ENCODE assay signal across 20 cellular contexts in genomic region chr5:119279093-119279492, GRCh38.
DNase-seq lines count a peak whose midpoint lies in the region; ATAC-seq and TF ChIP-seq lines count a peak whose summit lies in the region.
"Had no signal": no experiment of that assay in that cellular context is flagged by ENCODE, and none has a peak within 500 bp of the region (broad histone marks: within the 10 kb centered on the region; RNA-seq: fewer than 3 reads in every experiment).

No MANE protein-coding gene starts in this region.

- H3K9me3 ChIP-seq in neutrophil (no peaks in the 10 kb centered on the region), thyroid gland (no peaks in the 10 kb centered on the region), tibial nerve (no peaks in the 10 kb centered on the region)
- H3K9me3 ChIP-seq: A549, heart right ventricle, right lobe of liver, stomach had no signal

- no peak for DNase-seq in activated CD4-positive, alpha-beta T cell treated with anti-CD3 and anti-CD28 coated beads, Interleukin-2, amount 10 ng/mL, durations not matched to agents 24 days and 14 days
- no peak for DNase-seq in activated CD4-positive, alpha-beta T cell treated with anti-CD3 and anti-CD28 coated beads, Interleukin-2, amount 50 U/mL, for 48 hours
- no peak for DNase-seq in thyroid gland
- no peak for DNase-seq in tibial nerve (ENCODE audit: low spot score in 2 of 2)
- DNase-seq: C1 segment of cervical spinal cord, DMS153, heart right ventricle, left ventricle myocardium superior, NCI-H1417, NCI-H2171, right lobe of liver, SHP77 treated with DMSO at 0.1 percent for 48 hours, stomach, WERI-Rb-1 had no signal

- TF ChIP-seq POLR2A in thyroid gland (IDR thresholded peaks at IDR 0.05): no peak
- TF ChIP-seq POLR2A in tibial nerve (IDR thresholded peaks at IDR 0.05): no peak

- peak overlapping the region; percentile 93 for H3K27ac Mint-ChIP-seq in activated CD4-positive, alpha-beta T cell treated with anti-CD3 and anti-CD28 coated beads, Interleukin-2, amount 10 ng/mL, durations not matched to agents 24 days and 14 days
- H3K27ac Mint-ChIP-seq in IgD-negative memory B cell: peak overlapping the region; percentile 39 to 98 (median 96)
- H3K27ac Mint-ChIP-seq in activated naive CD8-positive, alpha-beta T cell: peak overlapping the region; percentile 97

- H3K36me3 ChIP-seq in neutrophil (no peaks in the 10 kb centered on the region), thyroid gland (no peaks in the 10 kb centered on the region), tibial nerve (no peaks in the 10 kb centered on the region)
- H3K36me3 ChIP-seq: right lobe of liver, stomach had no signal

- H3K4me1 Mint-ChIP-seq in activated CD4-positive, alpha-beta T cell treated with anti-CD3 and anti-CD28 coated beads, Interleukin-2, amount 10 ng/mL, durations not matched to agents 24 days and 14 days: peaks cover 90% of the 10 kb centered on the region
- H3K4me1 Mint-ChIP-seq in IgD-negative memory B cell: peaks cover 74 to 85% (median 76%) of the 10 kb centered on the region in 3 donors
- peaks cover 98% of the 10 kb centered on the region for H3K4me1 Mint-ChIP-seq in activated naive CD8-positive, alpha-beta T cell (ENCODE audit: low read depth)

- TF ChIP-seq CTCF in neutrophil (IDR thresholded peaks at IDR 0.05) (no peak), thyroid gland (IDR thresholded peaks at IDR 0.05) (no peak), tibial nerve (IDR thresholded peaks at IDR 0.05) (no peak)

- H3K4me3 Mint-ChIP-seq in activated CD4-positive, alpha-beta T cell treated with anti-CD3 and anti-CD28 coated beads, Interleukin-2, amount 10 ng/mL, durations not matched to agents 24 days and 14 days: peak overlapping the region; percentile 38
- H3K4me3 Mint-ChIP-seq in IgD-negative memory B cell: peak overlapping the region in 3 of 4 donors; percentile 7 to 68 (median 41)
- peak overlapping the region; percentile 82 for H3K4me3 Mint-ChIP-seq in activated naive CD8-positive, alpha-beta T cell

- no peaks in the 10 kb centered on the region for H3K9me3 Mint-ChIP-seq in activated CD4-positive, alpha-beta T cell treated with anti-CD3 and anti-CD28 coated beads, Interleukin-2, amount 10 ng/mL, durations not matched to agents 24 days and 14 days
- no peaks in the 10 kb centered on the region for H3K9me3 Mint-ChIP-seq in IgD-negative memory B cell
- H3K9me3 Mint-ChIP-seq in activated naive CD8-positive, alpha-beta T cell (ENCODE audit: low read depth): no peaks in the 10 kb centered on the region

- H3K27me3 Mint-ChIP-seq in activated CD4-positive, alpha-beta T cell treated with anti-CD3 and anti-CD28 coated beads, Interleukin-2, amount 10 ng/mL, durations not matched to agents 24 days and 14 days: no peaks in the 10 kb centered on the region
- no peaks in the 10 kb centered on the region for H3K27me3 Mint-ChIP-seq in IgD-negative memory B cell
- no peaks in the 10 kb centered on the region for H3K27me3 Mint-ChIP-seq in activated naive CD8-positive, alpha-beta T cell

- intact Hi-C loops in activated CD4-positive, alpha-beta T cell treated with anti-CD3 and anti-CD28 coated beads, Interleukin-2, amount 10 ng/mL, durations not matched to agents 24 days and 14 days (cut with micrococcal nuclease): no loop called here
- intact Hi-C loops in thyroid gland (cut with DNase I): no loop called here

- ATAC-seq in HG02938 (IDR thresholded peaks at IDR 0.05; ENCODE audit: unreplicated experiment): no peak
- ATAC-seq: A549, heart right ventricle, left ventricle myocardium superior, right lobe of liver had no signal

- peaks cover 100% of the 10 kb centered on the region in 2 experiments for H3K4me1 ChIP-seq in neutrophil (ENCODE audit: control insufficient read depth in 1 of 2, insufficient read depth in 1 of 2, low read depth in 1 of 2, low read length in 1 of 2)
- peaks cover 3 to 27% of the 10 kb centered on the region in 2 donors for H3K4me1 ChIP-seq in thyroid gland
- peaks cover 0 to 7% (median 4%) of the 10 kb centered on the region in 4 donors for H3K4me1 ChIP-seq in tibial nerve
- H3K4me1 ChIP-seq: right lobe of liver had no signal

- whole genome bisulfite sequencing in thyroid gland, 2 donors: 55 to 76% methylated on average over 1 of the region's 1 CpG
- WGBS in tibial nerve, 2 donors: 69 to 88% methylated on average over 1 of the region's 1 CpG

- peaks cover 49% of the 10 kb centered on the region for H3K36me3 Mint-ChIP-seq in activated CD4-positive, alpha-beta T cell treated with anti-CD3 and anti-CD28 coated beads, Interleukin-2, amount 10 ng/mL, durations not matched to agents 24 days and 14 days (ENCODE audit: low read depth)
- H3K36me3 Mint-ChIP-seq in IgD-negative memory B cell: peaks cover 8% of the 10 kb centered on the region
- H3K36me3 Mint-ChIP-seq in activated naive CD8-positive, alpha-beta T cell: peaks cover 26% of the 10 kb centered on the region

- no peak overlapping the region for H3K4me3 ChIP-seq in neutrophil (ENCODE audit: low read depth in 1 of 2, low read length in 1 of 2)
- H3K4me3 ChIP-seq in thyroid gland (replicated peaks in 1 of 3): no peak overlapping the region
- no peak overlapping the region for H3K4me3 ChIP-seq in tibial nerve
- H3K4me3 ChIP-seq: A549, coronary artery, heart right ventricle, right lobe of liver, stomach had no signal

- H3K27me3 ChIP-seq in neutrophil (no peaks in the 10 kb centered on the region), thyroid gland (no peaks in the 10 kb centered on the region), tibial nerve (no peaks in the 10 kb centered on the region)
- H3K27me3 ChIP-seq: heart right ventricle, right lobe of liver, stomach had no signal

- H3K27ac ChIP-seq in neutrophil (peak overlapping the region; percentile 87), thyroid gland (no peak overlapping the region), tibial nerve (no peak overlapping the region)
- H3K27ac ChIP-seq: A549, coronary artery, right lobe of liver, stomach, WERI-Rb-1 had no signal

- TF ChIP-seq EP300 in tibial nerve (IDR thresholded peaks at IDR 0.05): no peak
